In the genomic region with DNA sequence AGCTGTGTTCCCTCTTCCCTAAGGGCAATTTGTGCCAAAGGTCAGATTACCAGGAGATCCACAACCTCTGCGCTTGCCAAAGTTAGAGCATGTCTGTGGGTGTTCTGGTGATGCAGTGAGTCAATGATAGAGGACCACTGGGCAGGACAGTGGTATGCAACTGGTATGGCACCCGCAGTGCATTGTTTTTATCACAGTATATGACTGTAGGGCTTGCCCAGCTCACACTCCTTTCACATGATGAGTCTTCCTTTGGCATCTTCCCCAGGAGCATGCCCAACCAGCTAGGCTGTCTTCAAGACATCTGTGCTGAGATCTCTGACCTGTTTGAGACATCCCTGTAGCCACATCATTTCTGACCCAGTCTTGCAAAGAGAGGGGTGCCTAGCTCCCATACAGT, we compare ENCODE assay signal across 31 cellular contexts.
"Had no signal": no experiment of that assay in that cellular context is flagged by ENCODE, and none has a peak within 500 bp of the region (broad histone marks: within the 10 kb centered on the region; RNA-seq: fewer than 3 reads in every experiment).

No MANE protein-coding gene starts in this region.

- H3K9me3 ChIP-seq: psoas muscle, suprapubic skin, testis, uterus had no signal

- H3K9me3 Mint-ChIP-seq: nephron progenitor cell had no signal

- H3K27ac Mint-ChIP-seq: naive B cell; naive thymus-derived CD8-positive, alpha-beta T cell; natural killer cell treated with Interleukin-12 subunit alpha and Interleukin-12 subunit beta and Interleukin-15 and Interleukin-18, amount 100 ng/mL, for 72 hours; nephron progenitor cell; progenitor cell of endocrine pancreas; stimulated activated memory B cell treated with anti-CD40 and anti-IgM and Interleukin-4, amounts not matched to agents 10 μg/mL and 1 μg/mL and 100 μg/mL, for 72 hours; stimulated activated naive CD8-positive, alpha-beta T cell treated with anti-CD3 and anti-CD28 coated beads, Interleukin-15, amount 100 ng/mL, for 72 hours had no signal

- DNase-seq: naive B cell; naive thymus-derived CD8-positive, alpha-beta T cell; nephron progenitor cell; occipital lobe; ovary; posterior cingulate gyrus; right cardiac atrium; spleen; stimulated activated CD4-positive, alpha-beta T cell treated with anti-CD3 and anti-CD28 coated beads, Interleukin-12 subunit alpha, Interleukin-12 subunit beta, amount 100 ng/mL, for 4 hours; stimulated activated CD4-positive, alpha-beta T cell treated with anti-CD3 and anti-CD28 coated beads, Interleukin-1b, Interleukin-23, amount 100 ng/mL, for 48 hours; stimulated activated CD4-positive, alpha-beta T cell treated with anti-CD3 and anti-CD28 coated beads, Interleukin-4, amount 100 ng/mL, for 1 hour; stimulated activated CD4-positive, alpha-beta T cell treated with anti-CD3 and anti-CD28 coated beads, Interleukin-4, amount 100 ng/mL, for 4 hours; stimulated activated CD8-positive, alpha-beta memory T cell treated with anti-CD3 and anti-CD28 coated beads, Interleukin-4, amount 100 ng/mL, for 48 hours; stimulated activated naive CD4-positive, alpha-beta T cell; stimulated activated naive CD8-positive, alpha-beta T cell treated with anti-CD3 and anti-CD28 coated beads, Interleukin-15, amount 100 ng/mL, for 72 hours; stimulated activated naive CD8-positive, alpha-beta T cell treated with anti-CD3 and anti-CD28 coated beads, Interleukin-15, Interleukin-2, amounts not matched to agents 100 U/mL and 50 U/mL, for 24 hours; substantia nigra; testis; tibial artery; trophoblast cell; upper lobe of left lung; uterus had no signal

- H3K4me3 Mint-ChIP-seq: naive B cell; naive thymus-derived CD8-positive, alpha-beta T cell; natural killer cell treated with Interleukin-12 subunit alpha and Interleukin-12 subunit beta and Interleukin-15 and Interleukin-18, amount 100 ng/mL, for 72 hours; nephron progenitor cell; stimulated activated memory B cell treated with anti-CD40 and anti-IgM and Interleukin-4, amounts not matched to agents 10 μg/mL and 1 μg/mL and 100 μg/mL, for 72 hours; stimulated activated naive CD8-positive, alpha-beta T cell treated with anti-CD3 and anti-CD28 coated beads, Interleukin-15, amount 100 ng/mL, for 72 hours had no signal

- H3K27ac ChIP-seq: ovary, parathyroid adenoma, psoas muscle, skin epidermis, spleen, suprapubic skin, testis, tibial artery, upper lobe of left lung, uterus had no signal

- H3K27me3 ChIP-seq: ovary, spleen, suprapubic skin, testis, tibial artery, upper lobe of left lung, uterus had no signal

- H3K36me3 ChIP-seq: ovary, spleen, suprapubic skin, tibial artery, upper lobe of left lung, uterus had no signal

- H3K36me3 Mint-ChIP-seq: naive B cell; naive thymus-derived CD8-positive, alpha-beta T cell; stimulated activated memory B cell treated with anti-CD40 and anti-IgM and Interleukin-4, amounts not matched to agents 10 μg/mL and 1 μg/mL and 100 μg/mL, for 72 hours had no signal

- H3K4me1 Mint-ChIP-seq: naive B cell; naive thymus-derived CD8-positive, alpha-beta T cell; nephron progenitor cell; stimulated activated memory B cell treated with anti-CD40 and anti-IgM and Interleukin-4, amounts not matched to agents 10 μg/mL and 1 μg/mL and 100 μg/mL, for 72 hours; stimulated activated naive CD8-positive, alpha-beta T cell treated with anti-CD3 and anti-CD28 coated beads, Interleukin-15, amount 100 ng/mL, for 72 hours had no signal

- ATAC-seq: naive thymus-derived CD8-positive, alpha-beta T cell; natural killer cell treated with Interleukin-12 subunit alpha and Interleukin-12 subunit beta and Interleukin-15 and Interleukin-18, amount 100 ng/mL, for 72 hours; psoas muscle; right cardiac atrium; sciatic nerve; stimulated activated memory B cell treated with anti-CD40 and anti-IgM and Interleukin-4, amounts not matched to agents 10 μg/mL and 1 μg/mL and 100 μg/mL, for 72 hours; stimulated activated naive CD8-positive, alpha-beta T cell treated with anti-CD3 and anti-CD28 coated beads, Interleukin-15, amount 100 ng/mL, for 72 hours; stimulated activated naive CD8-positive, alpha-beta T cell treated with anti-CD3 and anti-CD28 coated beads, Interleukin-15, Interleukin-2, amounts not matched to agents 100 U/mL and 50 U/mL, for 24 hours had no signal

- H3K4me1 ChIP-seq: parathyroid adenoma, psoas muscle, spleen, suprapubic skin, testis, tibial artery, upper lobe of left lung, uterus had no signal

- H3K4me3 ChIP-seq: ovary, psoas muscle, skin epidermis, smooth muscle cell, spleen, suprapubic skin, testis, tibial artery, upper lobe of left lung, uterus had no signal

- H3K27me3 Mint-ChIP-seq: naive B cell; natural killer cell treated with Interleukin-12 subunit alpha and Interleukin-12 subunit beta and Interleukin-15 and Interleukin-18, amount 100 ng/mL, for 72 hours; progenitor cell of endocrine pancreas; stimulated activated memory B cell treated with anti-CD40 and anti-IgM and Interleukin-4, amounts not matched to agents 10 μg/mL and 1 μg/mL and 100 μg/mL, for 72 hours; stimulated activated naive CD8-positive, alpha-beta T cell treated with anti-CD3 and anti-CD28 coated beads, Interleukin-15, amount 100 ng/mL, for 72 hours had no signal
